Comparison of ENCODE assay signal across 1 cellular context in the genomic region with DNA sequence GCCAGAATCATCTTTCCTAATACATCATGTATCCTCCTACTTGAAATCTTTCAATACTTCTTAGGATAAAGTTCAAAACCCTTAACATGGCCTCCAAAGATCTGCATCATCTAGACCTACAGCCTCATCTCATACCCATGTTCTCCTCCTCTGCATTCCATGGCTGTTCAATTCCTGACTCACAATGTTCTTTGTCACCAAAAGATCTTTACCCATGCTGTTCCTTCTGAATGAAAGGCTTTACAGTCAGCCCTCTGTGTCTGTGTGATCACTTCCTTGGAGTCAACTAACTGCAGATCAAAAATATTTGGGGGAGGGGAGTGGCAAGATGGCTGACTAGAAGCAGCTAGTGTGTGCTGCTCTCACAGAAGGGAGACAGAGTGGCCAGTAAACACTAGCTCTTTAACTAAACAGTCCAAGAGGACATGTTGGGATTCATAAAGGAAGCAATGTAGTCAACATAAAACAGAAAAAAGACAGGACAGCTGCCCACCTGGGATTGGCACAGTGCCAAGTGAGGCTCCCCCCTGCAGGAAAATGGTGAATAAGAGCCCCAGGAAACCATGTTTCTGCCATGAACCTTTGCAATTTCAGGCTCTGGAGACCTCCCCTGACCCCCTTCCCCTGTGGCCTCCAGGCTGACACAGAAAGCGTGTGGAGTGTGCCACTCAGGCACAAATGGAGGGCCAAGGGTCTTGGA.
TF ChIP-seq lines count a peak whose summit lies in the region.

No MANE protein-coding gene starts in this region.

TF ChIP-seq in Ishikawa, 13 proteins besides CTCF, POLR2A, EP300 and RAD21 (continued from another document):
- TF ChIP-seq NFIC (IDR thresholded peaks at IDR 0.05) = peak; percentile 84
TF ChIP-seq in Ishikawa: peak in this region for 2.
